Comparison of ENCODE assay signal across 8 cellular contexts in genomic region chr19:57747472-57747807, GRCh38. TPM values are rescaled to one million over a fixed set of nuclear protein-coding genes. Genes with fewer than 3 reads are reported as not detected.
DNase-seq lines count a peak whose midpoint lies in the region; ATAC-seq and TF ChIP-seq lines count a peak whose summit lies in the region.

No MANE protein-coding gene starts in this region.

- H3K4me3 ChIP-seq in HAP-1 (peak overlapping the region; percentile 81), right cardiac atrium (ENCODE audit: low read length) (peak overlapping the region; percentile 93), smooth muscle cell (peak overlapping the region; percentile 89)

- H3K36me3 Mint-ChIP-seq in activated B cell treated with CpG ODN at 0.5 μM for 24 hours (ENCODE audit: low read depth) = peaks cover 53% of the 10 kb centered on the region

- WGBS in right cardiac atrium = 29% methylated on average over 6 of the region's 6 CpGs
- WGBS in smooth muscle cell (ENCODE audit: low lambda C conversion rate) = 27% methylated on average over 6 of the region's 6 CpGs

- intact Hi-C loops in activated B cell treated with CpG ODN at 0.5 μM for 24 hours (cut with micrococcal nuclease) = loop anchor here (2.0 kb wide), 1 partner anchor 67 kb away; the partner anchor contains the start of gene ZNF552
- intact Hi-C loops in right cardiac atrium (cut with DNase I) = loop anchor here in 1 of 4 donors (10.0 kb wide), 1 partner anchor 407 kb away; the partner anchor contains the start of gene ZNF329

- CTCF ChIA-PET in activated B cell treated with CpG ODN at 0.5 μM for 24 hours (lab: Charles Lee) = interaction anchor here (1.4 to 1.5 kb wide), 2 partner anchors 10 to 82 kb away, joined by 3 to 5 read pairs; no protein-coding TSS in a partner anchor

- peak overlapping the region; percentile 91 for H3K4me3 Mint-ChIP-seq in activated B cell treated with CpG ODN at 0.5 μM for 24 hours

- DNase-seq in HAP-1 (ENCODE audit: low spot score in 2 of 2) (no peak), activated B cell treated with CpG ODN at 0.5 μM for 24 hours (no peak), right cardiac atrium (no peak), smooth muscle cell (lab: John Stamatoyannopoulos, UW; ENCODE audit: unreplicated experiment) (no peak), NCI-H128 (lab: John Stamatoyannopoulos, UW; ENCODE audit: unreplicated experiment) (no peak), amygdala (lab: John Stamatoyannopoulos, UW) (no peak)

- no peaks in the 10 kb centered on the region for H3K27me3 Mint-ChIP-seq in activated B cell treated with CpG ODN at 0.5 μM for 24 hours

- in situ Hi-C loops in HAP-1 (cut with MboI; ENCODE audit: low sequenced_read_pairs) = no loop called here

- H3K36me3 ChIP-seq in HAP-1 (replicated peaks) (peaks cover 26% of the 10 kb centered on the region), smooth muscle cell (ENCODE audit: low read depth) (peaks cover 22% of the 10 kb centered on the region)

- H3K27me3 ChIP-seq in HAP-1 (ENCODE audit: low read depth) (no peaks in the 10 kb centered on the region), right cardiac atrium (ENCODE audit: control insufficient read depth, insufficient read depth) (no peaks in the 10 kb centered on the region), smooth muscle cell (ENCODE audit: low read depth) (no peaks in the 10 kb centered on the region)

- peak overlapping the region; percentile 13 for H3K27ac ChIP-seq in right cardiac atrium (ENCODE audit: low read length)
- H3K27ac ChIP-seq in smooth muscle cell (ENCODE audit: low read depth) = no peak overlapping the region

- ATAC-seq in activated B cell treated with CpG ODN at 0.5 μM for 24 hours (ENCODE audit: low read depth) = no peak
- peak in 1 of 2 donors; percentile 4 for ATAC-seq in right cardiac atrium
- ATAC-seq in HG03039 (IDR thresholded peaks at IDR 0.05; ENCODE audit: unreplicated experiment) = no peak
- no peak for ATAC-seq in HG03108 (IDR thresholded peaks at IDR 0.05; ENCODE audit: unreplicated experiment)

- H3K4me1 ChIP-seq in HAP-1 = no peaks in the 10 kb centered on the region
- H3K4me1 ChIP-seq in right cardiac atrium (ENCODE audit: control insufficient read depth, insufficient read depth, low read length) = peaks cover 9% of the 10 kb centered on the region
- H3K4me1 ChIP-seq in smooth muscle cell (ENCODE audit: low read depth) = peaks cover 7% of the 10 kb centered on the region

- peaks cover 22% of the 10 kb centered on the region for H3K9me3 ChIP-seq in HAP-1
- peaks cover 12% of the 10 kb centered on the region for H3K9me3 ChIP-seq in right cardiac atrium (ENCODE audit: control insufficient read depth, low read length)
- no peaks in the 10 kb centered on the region for H3K9me3 ChIP-seq in smooth muscle cell (replicated peaks; ENCODE audit: low read depth)

- peaks cover 14% of the 10 kb centered on the region for H3K9me3 Mint-ChIP-seq in activated B cell treated with CpG ODN at 0.5 μM for 24 hours

- H3K9ac ChIP-seq in smooth muscle cell (ENCODE audit: low read depth) = peak overlapping the region; percentile 82

- H3K27ac Mint-ChIP-seq in activated B cell treated with CpG ODN at 0.5 μM for 24 hours = peak overlapping the region; percentile 87

- H2AFZ ChIP-seq in smooth muscle cell (ENCODE audit: low read depth) = peak overlapping the region; percentile 64

- H3K4me1 Mint-ChIP-seq in activated B cell treated with CpG ODN at 0.5 μM for 24 hours = peaks cover 42% of the 10 kb centered on the region

- H3F3A ChIP-seq in smooth muscle cell (ENCODE audit: low read depth) = no peaks in the 10 kb centered on the region

- peaks cover 7% of the 10 kb centered on the region for H4K20me1 ChIP-seq in smooth muscle cell (ENCODE audit: low read depth)

- TF ChIP-seq CTCF in activated B cell treated with CpG ODN at 0.5 μM for 24 hours (IDR thresholded peaks at IDR 0.05) = no peak
- TF ChIP-seq CTCF in smooth muscle cell (IDR thresholded peaks at IDR 0.05; ENCODE audit: borderline replicate concordance, insufficient read depth, poor library complexity, severe bottlenecking) = no peak

- peak overlapping the region; percentile 92 for H3K4me2 ChIP-seq in smooth muscle cell

- H3K79me2 ChIP-seq in smooth muscle cell (ENCODE audit: low read depth) = peaks cover 41% of the 10 kb centered on the region

- POLR2A ChIA-PET in activated B cell treated with CpG ODN at 0.5 μM for 24 hours (lab: Charles Lee) = interaction anchor here (1.1 to 2.4 kb wide), 7 partner anchors 20 to 752 kb away, joined by 4 to 20 read pairs (median 11); partner anchors contain the start of genes ZNF416, ZNF551, ZNF552 and ZNF586

RNA-seq across cellular contexts. Expression of gene ZNF776, which starts 0.8 kb away (rescaled TPM):
- total RNA-seq in activated B cell treated with CpG ODN at 0.5 μM for 24 hours (26.5 and 29.9 TPM in 2 replicates), right cardiac atrium (10 to 100 TPM; 11.9 to 16.0 (median 13.7) TPM), smooth muscle cell (12.7 and 13.6 TPM in 2 replicates)
- polyA plus RNA-seq in right cardiac atrium (8.7 TPM), smooth muscle cell (4.4 and 8.9 TPM in 2 replicates)

RNA-seq across cellular contexts. Expression of gene ZNF671, which starts 20.0 kb away (rescaled TPM):
- total RNA-seq in activated B cell treated with CpG ODN at 0.5 μM for 24 hours (25.2 and 27.0 TPM in 2 replicates), right cardiac atrium (10 to 100 TPM in 1 of 4 donors, 1 to 10 TPM in 3; 8.1 to 11.5 (median 8.8) TPM), smooth muscle cell (4.7 and 7.0 TPM in 2 replicates)
- polyA plus RNA-seq in right cardiac atrium (4.8 TPM), smooth muscle cell (5.2 and 5.5 TPM in 2 replicates)

RNA-seq across cellular contexts. Expression of gene ZNF586, which starts 22.0 kb away (rescaled TPM):
- total RNA-seq in activated B cell treated with CpG ODN at 0.5 μM for 24 hours (29.4 and 33.7 TPM in 2 replicates), right cardiac atrium (10 to 100 TPM in 3 of 4 donors, 1 to 10 TPM in 1; 8.8 to 11.7 (median 11.4) TPM), smooth muscle cell (8.2 and 20.3 TPM in 2 replicates)
- polyA plus RNA-seq in right cardiac atrium (7.1 TPM), smooth muscle cell (3.2 and 4.1 TPM in 2 replicates)

RNA-seq across cellular contexts. Expression of gene ZNF154, which starts 38.4 kb away (rescaled TPM):
- total RNA-seq in activated B cell treated with CpG ODN at 0.5 μM for 24 hours (23.2 and 27.9 TPM in 2 replicates), right cardiac atrium (10 to 100 TPM in 1 of 4 donors, 1 to 10 TPM in 3; 7.2 to 10.1 (median 8.1) TPM), smooth muscle cell (7.3 and 9.6 TPM in 2 replicates)
- polyA plus RNA-seq in right cardiac atrium (4.5 TPM), smooth muscle cell (3.3 and 8.1 TPM in 2 replicates)
